11 cellular contexts compared by ENCODE assay signal in the genomic region with DNA sequence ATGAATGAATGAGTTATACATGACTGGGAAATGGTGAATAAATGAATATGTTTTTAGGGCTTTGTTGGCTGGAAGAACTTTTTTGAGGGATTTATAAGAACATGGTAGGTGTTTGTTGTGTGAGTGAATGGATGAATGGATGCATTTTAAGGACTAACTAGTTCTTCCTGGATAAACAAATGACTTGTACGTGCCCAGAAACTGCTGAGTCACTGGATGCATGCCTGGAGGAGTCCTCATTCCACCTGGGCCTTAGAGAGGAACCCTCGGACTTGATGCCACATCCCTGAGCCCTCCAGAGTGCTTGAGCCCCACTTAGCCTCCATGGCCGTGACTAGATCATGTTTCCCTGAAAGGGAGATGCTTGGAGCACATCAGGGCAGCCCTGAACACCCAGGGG.
A peak's percentile ranks its signal among the peaks of the same experiment; 100 is the strongest.
DNase-seq lines count a peak whose midpoint lies in the region; FAIRE-seq and TF ChIP-seq lines count a peak whose summit lies in the region.
"Had no signal": no experiment of that assay in that cellular context is flagged by ENCODE, and none has a peak within 500 bp of the region (broad histone marks: within the 10 kb centered on the region; RNA-seq: fewer than 3 reads in every experiment).

No MANE protein-coding gene starts in this region.

- no peaks in the 10 kb centered on the region for H3K79me1 ChIP-seq in H9 (ENCODE audit: insufficient read depth, low read depth, low read length, poor library complexity, severe bottlenecking)

- dilution Hi-C loops in endothelial cell of umbilical vein (cut with MboI; ENCODE audit: extremely low pct_ligation_motif_present, low sequenced_read_pairs), result no loop called here

- H3K18ac ChIP-seq in H9 (ENCODE audit: insufficient read length, low read depth, low read length), result no peak overlapping the region

- no peak overlapping the region for H3K14ac ChIP-seq in H9 (ENCODE audit: insufficient read depth, low read length)

- H3T11ph ChIP-seq in H9 (ENCODE audit: low read length), result no peak overlapping the region

- H3K4ac ChIP-seq in H9 (ENCODE audit: low read depth, low read length), result no peak overlapping the region

- H3K9ac ChIP-seq in H9 (ENCODE audit: extremely low read depth, insufficient read length, low read length) (no peak overlapping the region), endothelial cell of umbilical vein (replicated peaks; ENCODE audit: extremely low read depth, insufficient read depth, low read length) (no peak overlapping the region)

- intact Hi-C loops in endothelial cell of umbilical vein (cut with micrococcal nuclease) (no loop called here), prostate gland (cut with DNase I) (no loop called here), uterus (cut with DNase I; ENCODE audit: low total_unique reads) (no loop called here)

- H3K23me2 ChIP-seq in H9 (ENCODE audit: insufficient read length, low read depth, low read length, poor library complexity, severe bottlenecking), result no peaks in the 10 kb centered on the region

- H3K27me3 ChIP-seq in H9 (ENCODE audit: insufficient read depth, low read length), result no peaks in the 10 kb centered on the region
- no peaks in the 10 kb centered on the region for H3K27me3 ChIP-seq in endothelial cell of umbilical vein (ENCODE audit: control insufficient read depth in 2 of 2, insufficient read depth in 2 of 2, low read length in 2 of 2)
- H3K27me3 ChIP-seq in prostate gland (replicated peaks; ENCODE audit: insufficient read depth), result no peaks in the 10 kb centered on the region
- H3K27me3 ChIP-seq in uterus, result no peaks in the 10 kb centered on the region

- WGBS in H9 (ENCODE audit: extremely low coverage, insufficient read length, low lambda C conversion rate), result no CpG with 5 or more reads among the region's 3 CpGs
- 33% methylated on average over 3 of the region's 3 CpGs for WGBS in prostate gland

- H3K4me3 ChIP-seq in endothelial cell of umbilical vein (replicated peaks in 1 of 3; ENCODE audit: insufficient read depth in 1 of 3, low read depth in 1 of 3, low read length in 3 of 3) (no peak overlapping the region), prostate gland (no peak overlapping the region), uterus (no peak overlapping the region)

- no peak overlapping the region for H4K91ac ChIP-seq in H9 (ENCODE audit: insufficient read length, low read depth, low read length)

- no peak overlapping the region for H4K5ac ChIP-seq in H9 (ENCODE audit: insufficient read length, low read depth, low read length)

- H4K20me1 ChIP-seq in H9 (ENCODE audit: control insufficient read depth, insufficient read depth, insufficient read length) (no peaks in the 10 kb centered on the region), endothelial cell of umbilical vein (replicated peaks; ENCODE audit: control insufficient read depth, extremely low read depth, insufficient read depth, low read length) (no peaks in the 10 kb centered on the region)

- H2BK5ac ChIP-seq in H9 (ENCODE audit: insufficient read length, low read length), result no peak overlapping the region

- peak overlapping the region; percentile 0 to 87 (median 22) for H3K27ac Mint-ChIP-seq in H9
- H3K27ac Mint-ChIP-seq: activated naive CD8-positive, alpha-beta T cell treated with anti-CD3 and anti-CD28 coated beads for 36 hours had no signal

- TF ChIP-seq CTCF in H9 (conservative IDR thresholded peaks at IDR 0.05) (no peak), endothelial cell of umbilical vein (IDR thresholded peaks at IDR 0.05; ENCODE audit: extremely low read depth in 1 of 2, insufficient read depth in 1 of 2, low read depth in 1 of 2, low read length in 2 of 2) (no peak), prostate gland (IDR thresholded peaks at IDR 0.05) (no peak), uterus (IDR thresholded peaks at IDR 0.05) (no peak)

- H3K4me1 Mint-ChIP-seq in H9, result peaks cover 10 to 14% of the 10 kb centered on the region in 2 experiments

- H2BK12ac ChIP-seq in H9 (ENCODE audit: insufficient read length, low read depth, low read length), result no peak overlapping the region

- H2BK20ac ChIP-seq in H9 (ENCODE audit: low read depth, low read length, poor library complexity, severe bottlenecking), result no peak overlapping the region

- no peak overlapping the region for H3K4me3 Mint-ChIP-seq in H9
- H3K4me3 Mint-ChIP-seq: activated naive CD8-positive, alpha-beta T cell treated with anti-CD3 and anti-CD28 coated beads for 36 hours had no signal

- peak; percentile 72 for FAIRE-seq in endothelial cell of umbilical vein (lab: Jason Lieb, UNC)

- H3K27me3 Mint-ChIP-seq in H9 (ENCODE audit: low read depth), result no peaks in the 10 kb centered on the region
- H3K27me3 Mint-ChIP-seq: activated naive CD8-positive, alpha-beta T cell treated with anti-CD3 and anti-CD28 coated beads for 36 hours had no signal

- no peaks in the 10 kb centered on the region for H3K9me1 ChIP-seq in endothelial cell of umbilical vein (replicated peaks; ENCODE audit: control insufficient read depth, extremely low read depth, insufficient read depth, low read length)

- no peak overlapping the region for H2BK15ac ChIP-seq in H9 (ENCODE audit: low read depth, low read length)

- POLR2A ChIA-PET in endothelial cell of umbilical vein (lab: Charles Lee), result no interaction called here

- H2BK120ac ChIP-seq in H9 (ENCODE audit: low read depth, low read length, poor library complexity, severe bottlenecking), result no peak overlapping the region

- no peak overlapping the region for H3K23ac ChIP-seq in H9 (ENCODE audit: insufficient read length, low read depth, low read length)

- no peak overlapping the region for H3K27ac ChIP-seq in H9 (ENCODE audit: insufficient read length, low read depth, low read length)
- H3K27ac ChIP-seq in endothelial cell of umbilical vein (ENCODE audit: insufficient read depth, low read depth, low read length), result peak overlapping the region; percentile 35
- peak overlapping the region; percentile 47 to 52 for H3K27ac ChIP-seq in prostate gland
- no peak overlapping the region for H3K27ac ChIP-seq in uterus

- DNase-seq in H9 (no peak), NCI-H510A treated with DMSO at 0.1 percent for 48 hours (lab: John Stamatoyannopoulos, UW) (peak; percentile 81), endothelial cell of umbilical vein (ENCODE audit: low read depth, low spot score) (no peak), prostate gland (ENCODE audit: low spot score) (peak; percentile 70), hypothalamus (lab: John Stamatoyannopoulos, UW) (no peak), germinal center (ENCODE audit: low spot score) (no peak), uterus (no peak)
- DNase-seq in stimulated activated CD4-positive, alpha-beta T cell treated with anti-CD3 and anti-CD28 coated beads, Interleukin-1b, Interleukin-23, amount 100 ng/mL, for 48 hours, result no peak
- DNase-seq: activated CD4-positive, alpha-beta T cell treated with anti-CD3 and anti-CD28 coated beads, Interleukin-2, amount 50 U/mL, for 1 hour; activated naive CD8-positive, alpha-beta T cell treated with anti-CD3 and anti-CD28 coated beads for 36 hours; NCI-H1436 treated with DMSO at 0.1 percent for 48 hours had no signal

- peaks cover 0 to 7% (median 5%) of the 10 kb centered on the region in 3 experiments; a peak in 5 of 7 replicates for H3K36me3 Mint-ChIP-seq in H9 (ENCODE audit: insufficient read depth in 1 of 3, low read depth in 3 of 3)
- H3K36me3 Mint-ChIP-seq: activated naive CD8-positive, alpha-beta T cell treated with anti-CD3 and anti-CD28 coated beads for 36 hours had no signal

- no peaks in the 10 kb centered on the region for H3K9me3 ChIP-seq in H9 (ENCODE audit: control insufficient read depth, low read depth, low read length)
- H3K9me3 ChIP-seq in endothelial cell of umbilical vein (replicated peaks; ENCODE audit: control insufficient read depth, insufficient read depth, low read length), result no peaks in the 10 kb centered on the region
- H3K9me3 ChIP-seq in prostate gland, result no peaks in the 10 kb centered on the region
- H3K9me3 ChIP-seq in uterus, result no peaks in the 10 kb centered on the region

- H2AFZ ChIP-seq in H9 (ENCODE audit: low read length) (no peak overlapping the region), endothelial cell of umbilical vein (ENCODE audit: low read depth, low read length) (no peak overlapping the region)

- H3K4me2 ChIP-seq in H9 (ENCODE audit: insufficient read depth, insufficient read length, low read length) (no peak overlapping the region), endothelial cell of umbilical vein (ENCODE audit: insufficient read depth, low read length) (no peak overlapping the region)

- H4K8ac ChIP-seq in H9 (replicated peaks; ENCODE audit: insufficient read length, low read depth, low read length), result no peak overlapping the region

- no peaks in the 10 kb centered on the region for H3K4me1 ChIP-seq in H9 (ENCODE audit: insufficient read depth, low read length)
- peaks cover 6% of the 10 kb centered on the region for H3K4me1 ChIP-seq in endothelial cell of umbilical vein (ENCODE audit: control insufficient read depth, extremely low read depth, insufficient read depth, low read length)
- H3K4me1 ChIP-seq in prostate gland (replicated peaks), result peaks cover 4% of the 10 kb centered on the region
- H3K4me1 ChIP-seq in uterus, result no peaks in the 10 kb centered on the region

- H3K36me3 ChIP-seq in endothelial cell of umbilical vein (ENCODE audit: control insufficient read depth in 2 of 2, extremely low read depth in 1 of 2, insufficient read depth in 2 of 2, low read length in 2 of 2) (peaks cover 0 to 1% of the 10 kb centered on the region in 2 experiments), prostate gland (no peaks in the 10 kb centered on the region), uterus (no peaks in the 10 kb centered on the region)

- H3K9me3 Mint-ChIP-seq in H9, result no peaks in the 10 kb centered on the region
- H3K9me3 Mint-ChIP-seq: activated naive CD8-positive, alpha-beta T cell treated with anti-CD3 and anti-CD28 coated beads for 36 hours had no signal

- CTCF ChIA-PET in endothelial cell of umbilical vein (lab: Charles Lee), result no interaction called here

- H3K79me2 ChIP-seq in H9 (ENCODE audit: insufficient read depth, low read length) (no peaks in the 10 kb centered on the region), endothelial cell of umbilical vein (ENCODE audit: control insufficient read depth, insufficient read depth, low read length) (no peaks in the 10 kb centered on the region)

- H2AK5ac ChIP-seq in H9 (ENCODE audit: insufficient read length, low read length), result no peak overlapping the region

- no peak for TF ChIP-seq POLR2A in endothelial cell of umbilical vein (IDR thresholded peaks at IDR 0.05; ENCODE audit: low read depth, low read length)
- no peak for TF ChIP-seq POLR2A in prostate gland (IDR thresholded peaks at IDR 0.05)
- TF ChIP-seq POLR2A in uterus (IDR thresholded peaks at IDR 0.05), result no peak

- BruUV-seq in endothelial cell of umbilical vein (replicated peaks; lab: Mats Ljungman, UMichigan), result no TSS peak

- H3K56ac ChIP-seq in H9 (ENCODE audit: insufficient read length, low read depth, low read length), result no peak overlapping the region

TF ChIP-seq in endothelial cell of umbilical vein, 7 proteins besides CTCF, POLR2A, EP300 and RAD21 (continues in another document):
- TF ChIP-seq MYC (IDR thresholded peaks at IDR 0.05; ENCODE audit: low read depth, low read length) (no peak), JUN (IDR thresholded peaks at IDR 0.05; ENCODE audit: borderline replicate concordance, insufficient read depth, insufficient read length, low read depth) (no peak), EZH2 (IDR thresholded peaks at IDR 0.05; ENCODE audit: borderline replicate concordance, low read depth, low read length, severe bottlenecking) (no peak)

Comparison
In these comparisons a context has a peak if more than half of its experiments do, and no peak if none do; other contexts are left out.
1. DNase-seq: peak in NCI-H510A treated with DMSO at 0.1 percent for 48 hours (single experiment) and prostate gland (single experiment); none in H9 (single experiment), endothelial cell of umbilical vein (single experiment), hypothalamus (0 of 51), germinal center (single experiment), stimulated activated CD4-positive, alpha-beta T cell treated with anti-CD3 and anti-CD28 coated beads, Interleukin-1b, Interleukin-23, amount 100 ng/mL, for 48 hours (single experiment) and uterus (0 of 2).
2. H3K27ac ChIP-seq: peak in endothelial cell of umbilical vein (single experiment) and prostate gland (2 of 2); none in H9 (single experiment) and uterus (0 of 2).